Comparison of ENCODE assay signal across 27 cellular contexts in genomic region chr6:139824864-139825263, GRCh38.
"Had no signal": no experiment of that assay in that cellular context is flagged by ENCODE, and none has a peak within 500 bp of the region (broad histone marks: within the 10 kb centered on the region; RNA-seq: fewer than 3 reads in every experiment).

No MANE protein-coding gene starts in this region.

- H3K27me3 ChIP-seq: left lung, pancreas, tibial nerve, uterus had no signal

- H3K4me1 ChIP-seq: left lung, lower lobe of right lung, pancreas, prostate gland, spleen, uterus had no signal

- H3K36me3 ChIP-seq: left lung, lower lobe of right lung, pancreas, prostate gland, spleen, tibial nerve, uterus had no signal

- H3K9me3 ChIP-seq: left lung, lower lobe of right lung, pancreas, prostate gland, spleen, tibial nerve, uterus had no signal

- DNase-seq: hypothalamus; immature natural killer cell; kidney; left colon; left lung; lower lobe of right lung; mammary epithelial cell; mesendoderm; naive thymus-derived CD4-positive, alpha-beta T cell; pancreas; posterior cingulate gyrus; retina; right cardiac atrium; small intestine; spleen; stimulated activated CD4-positive, alpha-beta T cell treated with anti-CD3 and anti-CD28 coated beads, Interleukin-1b, Interleukin-23, amount 100 ng/mL, for 48 hours; stimulated activated CD4-positive, alpha-beta T cell treated with anti-CD3 and anti-CD28 coated beads, Interleukin-2, amount 100 ng/mL, for 48 hours; stimulated activated CD4-positive, alpha-beta T cell treated with anti-CD3 and anti-CD28 coated beads, Interleukin-4, amount 100 ng/mL, for 4 hours; stimulated activated CD8-positive, alpha-beta memory T cell treated with anti-CD3 and anti-CD28 coated beads, Interleukin-4, amount 100 ng/mL, for 48 hours; stimulated activated naive CD4-positive, alpha-beta T cell treated with Interleukin-2 at 50 U/mL for 16 hours; stimulated activated naive CD8-positive, alpha-beta T cell treated with anti-CD3 and anti-CD28 coated beads, Interleukin-15, amount 100 ng/mL, for 72 hours; substantia nigra; uterus had no signal

- H3K4me3 ChIP-seq: left lung, lower lobe of right lung, pancreas, prostate gland, spleen, tibial nerve, uterus had no signal

- ATAC-seq: left colon; left lung; lower lobe of right lung; naive thymus-derived CD4-positive, alpha-beta T cell; pancreas; right cardiac atrium; sciatic nerve; stimulated activated memory B cell treated with anti-CD40 and anti-IgM and Interleukin-4, amounts not matched to agents 10 μg/mL and 1 μg/mL and 100 μg/mL, for 72 hours; stimulated activated naive CD8-positive, alpha-beta T cell treated with anti-CD3 and anti-CD28 coated beads, Interleukin-15, amount 100 ng/mL, for 72 hours had no signal

- H3K27ac ChIP-seq: left lung, lower lobe of right lung, pancreas, prostate gland, spleen, tibial nerve, uterus had no signal
